ENCODE assay signal across 27 cellular contexts in the genomic region with DNA sequence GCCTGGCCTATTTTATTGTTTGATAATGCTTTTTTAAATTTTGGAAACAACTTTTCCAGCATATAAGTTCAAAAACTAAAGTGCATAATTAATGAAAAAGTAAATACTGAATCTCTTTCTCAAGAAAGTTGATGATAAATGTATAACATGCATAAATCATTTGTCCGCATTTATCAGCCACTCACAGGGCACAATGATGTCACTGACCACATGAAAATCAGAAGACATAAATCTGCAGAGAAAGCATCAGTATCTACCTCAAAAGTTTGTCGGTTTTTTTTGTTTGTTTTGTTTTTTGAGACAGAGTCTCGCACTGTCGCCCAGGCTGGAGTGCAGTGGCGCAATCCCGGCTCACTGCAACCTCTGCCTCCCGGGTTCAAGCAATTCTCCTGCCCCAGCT.
"Had no signal": no experiment of that assay in that cellular context is flagged by ENCODE, and none has a peak within 500 bp of the region (broad histone marks: within the 10 kb centered on the region; RNA-seq: fewer than 3 reads in every experiment).

No MANE protein-coding gene starts in this region.

- H3K27ac ChIP-seq: stomach, suprapubic skin, testis, thoracic aorta, thyroid gland, tibial artery, tibial nerve, upper lobe of left lung, upper lobe of right lung, uterus, vagina had no signal

- DNase-seq: stimulated activated CD4-positive, alpha-beta T cell treated with anti-CD3 and anti-CD28 coated beads, Interleukin-2, amount 100 ng/mL, for 48 hours; stimulated activated CD4-positive, alpha-beta T cell treated with anti-CD3 and anti-CD28 coated beads, Interleukin-4, amount 100 ng/mL, for 1 hour; stimulated activated CD4-positive, alpha-beta T cell treated with anti-CD3 and anti-CD28 coated beads, Interleukin-4, amount 100 ng/mL, for 24 hours; stimulated activated CD4-positive, alpha-beta T cell treated with anti-CD3 and anti-CD28 coated beads, Interleukin-4, amount 100 ng/mL, for 4 hours; stimulated activated CD8-positive, alpha-beta memory T cell treated with anti-CD3 and anti-CD28 coated beads, Interleukin-4, amount 100 ng/mL, for 48 hours; stimulated activated naive B cell treated with anti-CD40 and anti-IgM and Interleukin-4, amounts not matched to agents 10 μg/mL and 1 μg/mL and 100 μg/mL, for 72 hours; stimulated activated naive CD4-positive, alpha-beta T cell; stimulated activated naive CD4-positive, alpha-beta T cell treated with Interleukin-2 at 50 U/mL for 16 hours; stimulated activated naive CD8-positive, alpha-beta T cell treated with anti-CD3 and anti-CD28 coated beads, Interleukin-15, amount 100 ng/mL, for 72 hours; stimulated activated naive CD8-positive, alpha-beta T cell treated with anti-CD3 and anti-CD28 coated beads, Interleukin-15, Interleukin-2, amounts not matched to agents 100 U/mL and 50 U/mL, for 24 hours; stomach; substantia nigra; testis; thyroid gland; tibial artery; transverse colon; trophoblast cell; upper lobe of left lung; upper lobe of right lung; uterus had no signal

- H3K36me3 ChIP-seq: stomach, suprapubic skin, thoracic aorta, thyroid gland, tibial artery, tibial nerve, transverse colon, upper lobe of left lung, upper lobe of right lung, uterus, vagina had no signal

- H3K4me3 ChIP-seq: stomach, suprapubic skin, testis, thoracic aorta, thyroid gland, tibial artery, tibial nerve, transverse colon, upper lobe of left lung, upper lobe of right lung, uterus, vagina had no signal

- FAIRE-seq: urothelium cell line had no signal

- H3K9me3 ChIP-seq: stomach, suprapubic skin, testis, thoracic aorta, thyroid gland, tibial artery, tibial nerve, transverse colon, upper lobe of left lung, upper lobe of right lung, uterus, vagina had no signal

- H3K4me1 ChIP-seq: stomach, suprapubic skin, testis, thyroid gland, tibial artery, tibial nerve, transverse colon, upper lobe of right lung, uterus, vagina had no signal

- H3K27me3 ChIP-seq: stomach, suprapubic skin, testis, thyroid gland, tibial artery, tibial nerve, transverse colon, upper lobe of left lung, upper lobe of right lung, uterus, vagina had no signal

- ATAC-seq: stimulated activated effector memory CD8-positive, alpha-beta T cell treated with anti-CD3 and anti-CD28 coated beads, Interleukin-12 subunit alpha, Interleukin-12 subunit beta, amount 100 ng/mL, for 72 hours; stimulated activated memory B cell treated with anti-CD40 and anti-IgM and Interleukin-4, amounts not matched to agents 10 μg/mL and 1 μg/mL and 100 μg/mL, for 72 hours; stimulated activated naive B cell treated with anti-CD40 and anti-IgM and Interleukin-4, amounts not matched to agents 10 μg/mL and 1 μg/mL and 100 μg/mL, for 72 hours; stimulated activated naive CD8-positive, alpha-beta T cell treated with anti-CD3 and anti-CD28 coated beads, Interleukin-15, amount 100 ng/mL, for 72 hours; stimulated activated naive CD8-positive, alpha-beta T cell treated with anti-CD3 and anti-CD28 coated beads, Interleukin-15, Interleukin-2, amounts not matched to agents 100 U/mL and 50 U/mL, for 24 hours; upper lobe of right lung had no signal
